12 cellular contexts compared by ENCODE assay signal in the genomic region with DNA sequence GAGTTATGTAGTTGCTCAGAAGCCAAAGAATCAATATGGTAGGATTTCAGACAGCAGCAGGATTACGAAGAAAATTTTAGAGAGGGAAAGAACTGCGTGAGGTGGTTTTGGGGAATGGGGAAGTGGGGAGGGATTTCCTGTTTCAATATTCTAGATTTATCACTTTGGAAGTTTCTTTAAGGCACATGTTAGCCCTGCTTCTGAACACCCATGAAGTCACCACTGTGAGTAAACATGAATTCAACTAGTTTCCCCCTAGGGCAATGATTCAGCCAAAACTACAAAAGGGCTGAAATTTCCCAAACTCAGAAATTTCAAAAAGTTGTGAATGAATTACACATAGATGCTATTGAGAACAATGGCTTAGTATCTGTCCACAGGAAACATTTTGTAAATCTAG.
DNase-seq lines count a peak whose midpoint lies in the region; ATAC-seq and TF ChIP-seq lines count a peak whose summit lies in the region.
"Had no signal": no experiment of that assay in that cellular context is flagged by ENCODE, and none has a peak within 500 bp of the region (broad histone marks: within the 10 kb centered on the region; RNA-seq: fewer than 3 reads in every experiment).

No MANE protein-coding gene starts in this region.

- in situ Hi-C loops in GM13977 (cut with MboI; ENCODE audit: low pct_unique_long_range_greater_than_20kb, low sequenced_read_pairs, unreplicated experiment): no loop called here

- H3K27me3 ChIP-seq in adrenal gland: no peaks in the 10 kb centered on the region
- H3K27me3 ChIP-seq: spleen had no signal

- no peak overlapping the region for H3K4me3 ChIP-seq in adrenal gland
- H3K4me3 ChIP-seq: spleen had no signal

- no peak for TF ChIP-seq CTCF in GM13977 (IDR thresholded peaks at IDR 0.05; ENCODE audit: extremely low read depth, insufficient read depth, missing control alignments)
- TF ChIP-seq CTCF in adrenal gland (IDR thresholded peaks at IDR 0.05): no peak

- intact Hi-C loops in Right ventricle myocardium superior (cut with DNase I): no loop called here
- intact Hi-C loops in cardiac septum (cut with DNase I): no loop called here
- intact Hi-C loops in adrenal gland (cut with DNase I): no loop called here

- ATAC-seq in Right ventricle myocardium superior (ENCODE audit: poor library complexity): peak; percentile 78
- ATAC-seq in GM21529 (IDR thresholded peaks at IDR 0.05; ENCODE audit: unreplicated experiment): no peak
- ATAC-seq: natural killer cell had no signal

- no peaks in the 10 kb centered on the region for H3K36me3 ChIP-seq in adrenal gland (replicated peaks in 1 of 2)
- H3K36me3 ChIP-seq: spleen had no signal

- H3K4me1 ChIP-seq in adrenal gland (replicated peaks in 1 of 2): no peaks in the 10 kb centered on the region

- H3K27ac ChIP-seq in adrenal gland: no peak overlapping the region
- H3K27ac ChIP-seq: spleen had no signal

- DNase-seq in Right ventricle myocardium superior (no peak), cardiac septum (ENCODE audit: low spot score) (no peak), fibroblast of the conjunctiva (ENCODE audit: low read depth) (peak; percentile 55), GM13977 (ENCODE audit: low spot score) (no peak), midbrain (lab: John Stamatoyannopoulos, UW) (no peak), adrenal gland (no peak)
- DNase-seq: H7, natural killer cell, NCI-H510A, spleen had no signal

- H3K9me3 ChIP-seq in adrenal gland (replicated peaks in 1 of 3): no peaks in the 10 kb centered on the region
- H3K9me3 ChIP-seq: spleen had no signal

- WGBS in adrenal gland, 4 donors: 72 to 86% (median 74%) methylated on average over 2 of the region's 2 CpGs

- TF ChIP-seq POLR2A in adrenal gland (IDR thresholded peaks at IDR 0.05): no peak

TF ChIP-seq in PFSK-1, 5 proteins besides CTCF, POLR2A, EP300 and RAD21:
- TF ChIP-seq TAF1 (IDR thresholded peaks at IDR 0.05; ENCODE audit: borderline replicate concordance, insufficient read depth, low read length) (no peak), SIN3A (IDR thresholded peaks at IDR 0.05; ENCODE audit: borderline replicate concordance, insufficient read depth, low read length) (peak; percentile 91; the same call in 1 of the 2 replicates), POLR2AphosphoS5 (IDR thresholded peaks at IDR 0.05; ENCODE audit: low read depth, low read length) (peak; percentile 32; the same call in 1 of the 2 replicates), FOXP2 (optimal IDR thresholded peaks at IDR 0.05; ENCODE audit: borderline replicate concordance, extremely low read depth, extremely low read length, insufficient read depth) (no peak)
- TF ChIP-seq, protein P1, sequence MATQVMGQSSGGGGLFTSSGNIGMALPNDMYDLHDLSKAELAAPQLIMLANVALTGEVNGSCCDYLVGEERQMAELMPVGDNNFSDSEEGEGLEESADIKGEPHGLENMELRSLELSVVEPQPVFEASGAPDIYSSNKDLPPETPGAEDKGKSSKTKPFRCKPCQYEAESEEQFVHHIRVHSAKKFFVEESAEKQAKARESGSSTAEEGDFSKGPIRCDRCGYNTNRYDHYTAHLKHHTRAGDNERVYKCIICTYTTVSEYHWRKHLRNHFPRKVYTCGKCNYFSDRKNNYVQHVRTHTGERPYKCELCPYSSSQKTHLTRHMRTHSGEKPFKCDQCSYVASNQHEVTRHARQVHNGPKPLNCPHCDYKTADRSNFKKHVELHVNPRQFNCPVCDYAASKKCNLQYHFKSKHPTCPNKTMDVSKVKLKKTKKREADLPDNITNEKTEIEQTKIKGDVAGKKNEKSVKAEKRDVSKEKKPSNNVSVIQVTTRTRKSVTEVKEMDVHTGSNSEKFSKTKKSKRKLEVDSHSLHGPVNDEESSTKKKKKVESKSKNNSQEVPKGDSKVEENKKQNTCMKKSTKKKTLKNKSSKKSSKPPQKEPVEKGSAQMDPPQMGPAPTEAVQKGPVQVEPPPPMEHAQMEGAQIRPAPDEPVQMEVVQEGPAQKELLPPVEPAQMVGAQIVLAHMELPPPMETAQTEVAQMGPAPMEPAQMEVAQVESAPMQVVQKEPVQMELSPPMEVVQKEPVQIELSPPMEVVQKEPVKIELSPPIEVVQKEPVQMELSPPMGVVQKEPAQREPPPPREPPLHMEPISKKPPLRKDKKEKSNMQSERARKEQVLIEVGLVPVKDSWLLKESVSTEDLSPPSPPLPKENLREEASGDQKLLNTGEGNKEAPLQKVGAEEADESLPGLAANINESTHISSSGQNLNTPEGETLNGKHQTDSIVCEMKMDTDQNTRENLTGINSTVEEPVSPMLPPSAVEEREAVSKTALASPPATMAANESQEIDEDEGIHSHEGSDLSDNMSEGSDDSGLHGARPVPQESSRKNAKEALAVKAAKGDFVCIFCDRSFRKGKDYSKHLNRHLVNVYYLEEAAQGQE (IDR thresholded peaks at IDR 0.05; ENCODE audit: insufficient read depth in 1 of 2, low read depth in 2 of 2, low read length in 2 of 2): no peak
